ENCODE assay signal across 8 cellular contexts in genomic region chr2:230864605-230865323, GRCh38. TPM values are rescaled to one million over a fixed set of nuclear protein-coding genes. Genes with fewer than 3 reads are reported as not detected.
DNase-seq lines count a peak whose midpoint lies in the region; ATAC-seq and TF ChIP-seq lines count a peak whose summit lies in the region.

A gene with protein sequence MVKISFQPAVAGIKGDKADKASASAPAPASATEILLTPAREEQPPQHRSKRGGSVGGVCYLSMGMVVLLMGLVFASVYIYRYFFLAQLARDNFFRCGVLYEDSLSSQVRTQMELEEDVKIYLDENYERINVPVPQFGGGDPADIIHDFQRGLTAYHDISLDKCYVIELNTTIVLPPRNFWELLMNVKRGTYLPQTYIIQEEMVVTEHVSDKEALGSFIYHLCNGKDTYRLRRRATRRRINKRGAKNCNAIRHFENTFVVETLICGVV (plus strand): TSS chr2:230864942. CDS start chr2:230865026, 84 bp downstream.

- H3K4me3 ChIP-seq in epithelial cell of proximal tubule (ENCODE audit: low read depth, low read length) (peak within 1 kb of the TSS; percentile 79), muscle layer of colon (ENCODE audit: low read depth in 1 of 2, low read length in 2 of 2) (peak within 1 kb of the TSS; percentile 68 to 93)

- no peaks in the 10 kb centered on the region for H3K27me3 ChIP-seq in muscle layer of colon (ENCODE audit: control insufficient read depth in 1 of 2, insufficient read depth in 2 of 2, low read length in 2 of 2)

- H3K36me3 Mint-ChIP-seq in stimulated activated effector memory CD8-positive, alpha-beta T cell treated with anti-CD3 and anti-CD28 coated beads, Interleukin-12 subunit alpha, Interleukin-12 subunit beta, amount 100 ng/mL, for 72 hours = peaks cover 10% of the 10 kb centered on the region

- H3K4me1 Mint-ChIP-seq in stimulated activated effector memory CD8-positive, alpha-beta T cell treated with anti-CD3 and anti-CD28 coated beads, Interleukin-12 subunit alpha, Interleukin-12 subunit beta, amount 100 ng/mL, for 72 hours = peaks cover 62% of the 10 kb centered on the region

- peaks cover 1% of the 10 kb centered on the region for H3K9me3 Mint-ChIP-seq in stimulated activated effector memory CD8-positive, alpha-beta T cell treated with anti-CD3 and anti-CD28 coated beads, Interleukin-12 subunit alpha, Interleukin-12 subunit beta, amount 100 ng/mL, for 72 hours

- no peak within 1 kb of the TSS for H3K9ac ChIP-seq in muscle layer of colon (ENCODE audit: low read length)

- H3K27ac Mint-ChIP-seq in stimulated activated effector memory CD8-positive, alpha-beta T cell treated with anti-CD3 and anti-CD28 coated beads, Interleukin-12 subunit alpha, Interleukin-12 subunit beta, amount 100 ng/mL, for 72 hours = peak within 1 kb of the TSS; percentile 85

- peaks cover 33% of the 10 kb centered on the region for H3K4me1 ChIP-seq in muscle layer of colon (ENCODE audit: insufficient read depth, low read length)

- H3K36me3 ChIP-seq in muscle layer of colon (ENCODE audit: insufficient read depth, low read length) = no peaks in the 10 kb centered on the region

- H3K4me3 Mint-ChIP-seq in stimulated activated effector memory CD8-positive, alpha-beta T cell treated with anti-CD3 and anti-CD28 coated beads, Interleukin-12 subunit alpha, Interleukin-12 subunit beta, amount 100 ng/mL, for 72 hours = peak within 1 kb of the TSS; percentile 86

- peak within 1 kb of the TSS; percentile 90 for H3K27ac ChIP-seq in muscle layer of colon (ENCODE audit: low read depth, low read length)

- ATAC-seq in GM18909 (IDR thresholded peaks at IDR 0.05; ENCODE audit: poor library complexity, unreplicated experiment) = peak; percentile 70
- ATAC-seq in HG03159 (IDR thresholded peaks at IDR 0.05; ENCODE audit: unreplicated experiment) = peak; percentile 76
- ATAC-seq in stimulated activated effector memory CD8-positive, alpha-beta T cell treated with anti-CD3 and anti-CD28 coated beads, Interleukin-12 subunit alpha, Interleukin-12 subunit beta, amount 100 ng/mL, for 72 hours = peak; percentile 85

- peak; percentile 42 to 55 for DNase-seq in AML-193 (lab: John Stamatoyannopoulos, UW)
- DNase-seq in NOMO-1 (lab: John Stamatoyannopoulos, UW; ENCODE audit: unreplicated experiment in 2 of 2) = peak; percentile 56 to 68
- peak; percentile 58 for DNase-seq in activated T-cell treated with anti-CD3 and anti-CD28 coated beads for 4 hours
- DNase-seq in epithelial cell of proximal tubule (ENCODE audit: low read depth) = peak; percentile 15
- peak; percentile 49 to 71 for DNase-seq in stimulated activated effector memory CD8-positive, alpha-beta T cell treated with anti-CD3 and anti-CD28 coated beads, Interleukin-12 subunit alpha, Interleukin-12 subunit beta, amount 100 ng/mL, for 72 hours (ENCODE audit: low spot score in 2 of 2)

- no peaks in the 10 kb centered on the region for H3K9me3 ChIP-seq in muscle layer of colon (ENCODE audit: low read length)

- TF ChIP-seq CTCF in epithelial cell of proximal tubule (conservative IDR thresholded peaks at IDR 0.05; ENCODE audit: low read depth, low read length) = peak; percentile 32

RNA-seq across cellular contexts. Expression of the gene that starts here (rescaled TPM):
- total RNA-seq in epithelial cell of proximal tubule = 120 and 169 TPM in 2 replicates

Comparison
In these comparisons a context has a peak if more than half of its experiments do, and no peak if none do; other contexts are left out.
1. Peak in every context shown above with its lines: DNase-seq, ATAC-seq, H3K4me3 ChIP-seq and H3K27ac ChIP-seq.